Comparison of ENCODE assay signal across 10 cellular contexts in genomic region chr2:5479265-5479928, GRCh38.
DNase-seq lines count a peak whose midpoint lies in the region; ATAC-seq lines count a peak whose summit lies in the region.
"Had no signal": no experiment of that assay in that cellular context is flagged by ENCODE, and none has a peak within 500 bp of the region (broad histone marks: within the 10 kb centered on the region; RNA-seq: fewer than 3 reads in every experiment).

No MANE protein-coding gene starts in this region.

- H3K36me3 ChIP-seq in H7 (replicated peaks; ENCODE audit: control insufficient read depth, insufficient read depth, low read length), result no peaks in the 10 kb centered on the region
- no peaks in the 10 kb centered on the region for H3K36me3 ChIP-seq in SJCRH30

- H3K9me3 ChIP-seq in SJCRH30 (replicated peaks), result no peaks in the 10 kb centered on the region

- H3K27ac ChIP-seq in SJCRH30, result peak overlapping the region; percentile 2; the same call in 1 of the 2 replicates

- ATAC-seq in esophagus mucosa (no peak), HG02798 (IDR thresholded peaks at IDR 0.05; ENCODE audit: poor library complexity, unreplicated experiment) (no peak), HG03039 (IDR thresholded peaks at IDR 0.05; ENCODE audit: unreplicated experiment) (no peak)

- no peaks in the 10 kb centered on the region for H3K27me3 ChIP-seq in H7 (ENCODE audit: control insufficient read depth, insufficient read depth, low read length)
- H3K27me3 ChIP-seq in SJCRH30, result no peaks in the 10 kb centered on the region

- H3K4me3 ChIP-seq in H7 (ENCODE audit: insufficient read depth, low read depth, low read length) (no peak overlapping the region), SJCRH30 (peak overlapping the region; percentile 34)

- DNase-seq in ELF-1 (ENCODE audit: low read depth, low spot score) (peak; percentile 67), H7 (peak; percentile 62), SJCRH30 (peak; percentile 31 to 60), islet precursor cell (peak; percentile 64)
- DNase-seq: CD8-positive, alpha-beta memory T cell; NCI-H1105 treated with DMSO at 0.1 percent for 48 hours; T-helper 1 cell had no signal

- peaks cover 19% of the 10 kb centered on the region for H3K4me1 ChIP-seq in SJCRH30
